Comparison of ENCODE assay signal across 30 cellular contexts in the genomic region with DNA sequence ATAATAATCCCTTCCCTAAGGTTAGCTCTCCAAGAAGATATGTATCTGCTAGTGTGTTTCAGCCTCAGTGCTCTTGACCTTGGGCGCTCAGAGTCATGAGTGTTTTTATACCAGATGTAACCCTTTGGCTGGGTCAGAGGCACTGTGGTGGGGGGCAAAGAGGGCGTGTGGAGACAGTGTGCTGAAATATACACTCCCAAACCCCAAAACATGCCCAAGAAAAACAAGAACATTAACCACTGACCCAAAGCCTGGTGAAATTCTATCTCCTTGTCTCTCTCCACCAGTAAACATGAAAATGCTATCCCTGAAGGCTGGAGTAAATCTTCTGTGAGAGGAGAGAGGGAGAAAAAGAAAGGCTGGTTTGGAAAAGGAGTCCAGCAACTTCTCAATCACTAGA. TPM values are rescaled to one million over a fixed set of nuclear protein-coding genes. Genes with fewer than 3 reads are reported as not detected.
"Had no signal": no experiment of that assay in that cellular context is flagged by ENCODE, and none has a peak within 500 bp of the region (broad histone marks: within the 10 kb centered on the region; RNA-seq: fewer than 3 reads in every experiment).

No MANE protein-coding gene starts in this region.

- H3K36me3 ChIP-seq: esophagus squamous epithelium, gastrocnemius medialis, heart left ventricle, left lung, lower lobe of right lung had no signal

- H3K4me1 ChIP-seq: gastrocnemius medialis had no signal

- DNase-seq: dermis blood vessel endothelial cell; dorsolateral prefrontal cortex; effector CD4-positive, alpha-beta T cell; effector memory CD4-positive, alpha-beta T cell; erythroblast; esophagus squamous epithelium; foreskin fibroblast; foreskin melanocyte; gastrocnemius medialis; heart left ventricle; hypothalamus; immature natural killer cell; islet precursor cell; kidney; kidney glomerular epithelial cell; left colon; left lung; left ventricle myocardium superior; lower lobe of right lung; mesenchymal stem cell; mucosa of descending colon; naive B cell had no signal

- H3K4me3 ChIP-seq: coronary artery, dorsolateral prefrontal cortex, esophagus squamous epithelium, gastrocnemius medialis, heart left ventricle, hepatocyte, left lung, lower lobe of right lung, mucosa of descending colon had no signal

- FAIRE-seq: colon, kidney had no signal

- H3K9me3 Mint-ChIP-seq: immature natural killer cell, mesothelial cell of epicardium, naive B cell had no signal

- ATAC-seq: esophagus mucosa, gastrocnemius medialis, heart left ventricle, left colon, left lung, left ventricle myocardium superior, lower lobe of right lung, mucosa of descending colon had no signal

- H3K27ac ChIP-seq: dorsolateral prefrontal cortex, epithelial cell of prostate, esophagus squamous epithelium, gastrocnemius medialis, heart left ventricle, hepatocyte, left lung, lower lobe of right lung had no signal

- H3K4me1 Mint-ChIP-seq: immature natural killer cell, naive B cell had no signal

- H3K4me3 Mint-ChIP-seq: immature natural killer cell, mesothelial cell of epicardium, naive B cell had no signal

- H3K36me3 Mint-ChIP-seq: mesothelial cell of epicardium, naive B cell had no signal

- H3K27ac Mint-ChIP-seq: immature natural killer cell, mesothelial cell of epicardium, naive B cell had no signal

- H3K27me3 ChIP-seq: esophagus squamous epithelium, gastrocnemius medialis, hepatocyte, left lung had no signal

- H3K9me3 ChIP-seq: esophagus squamous epithelium, gastrocnemius medialis, heart left ventricle, left lung, lower lobe of right lung, mucosa of descending colon had no signal

RNA-seq across cellular contexts. Expression of a gene that starts 47.9 kb away (rescaled TPM):
- total RNA-seq: lung microvascular endothelial cell, myocyte had no signal
